Comparison of ENCODE assay signal across 7 cellular contexts in genomic region chr3:189022576-189023463, GRCh38.
DNase-seq lines count a peak whose midpoint lies in the region; ATAC-seq and TF ChIP-seq lines count a peak whose summit lies in the region.
"Not testable (repeated sequence)": the region's sequence is repeated elsewhere in the genome, so short reads cannot be mapped to it uniquely, and the experiment has no call there.

No MANE protein-coding gene starts in this region.

- not testable (repeated sequence) for H3K9me3 ChIP-seq in HUES64 (ENCODE audit: insufficient read depth, low read depth, low read length)

- not testable (repeated sequence) for H3K4me1 ChIP-seq in HUES64 (ENCODE audit: insufficient read depth, low read length)

- H3K9ac ChIP-seq in HUES64 (ENCODE audit: low read depth, low read length): peak overlapping the region; percentile 58; the same call in 1 of the 2 replicates

- H3K4me3 ChIP-seq in HUES64 (ENCODE audit: low read length): peak overlapping the region; percentile 40; the same call in 1 of the 2 replicates

- not testable (repeated sequence) for H3K36me3 ChIP-seq in HUES64 (ENCODE audit: insufficient read depth, low read length)

- not testable (repeated sequence) for H3K9me3 Mint-ChIP-seq in chondrocyte (ENCODE audit: low read depth); osteocyte (ENCODE audit: unreplicated experiment)

- TF ChIP-seq CTCF in chondrocyte (IDR thresholded peaks at IDR 0.05); osteocyte (IDR thresholded peaks at IDR 0.05): not testable (repeated sequence)

- not testable (repeated sequence) for H3K4me1 Mint-ChIP-seq in chondrocyte (ENCODE audit: low read depth); osteocyte (ENCODE audit: unreplicated experiment)

- DNase-seq in DMS53 (lab: John Stamatoyannopoulos, UW) (peak; percentile 81), NCI-H748 (lab: John Stamatoyannopoulos, UW; ENCODE audit: unreplicated experiment) (peak; percentile 48), islet precursor cell (peak; percentile 59)
- DNase-seq in chondrocyte (ENCODE audit: low spot score); osteocyte (ENCODE audit: extremely low spot score, unreplicated experiment): not testable (repeated sequence)

- H3K27me3 ChIP-seq in HUES64 (ENCODE audit: insufficient read depth, low read length): not testable (repeated sequence)

- H3K4me3 Mint-ChIP-seq in chondrocyte (ENCODE audit: unreplicated experiment) (peak overlapping the region; percentile 66), osteocyte (ENCODE audit: unreplicated experiment) (peak overlapping the region; percentile 73)

- not testable (repeated sequence) for H3K27ac ChIP-seq in HUES64 (ENCODE audit: low read depth, low read length)

- WGBS in HUES64: 63% methylated on average over 37 of the region's 39 CpGs

- not testable (repeated sequence) for H3K36me3 Mint-ChIP-seq in chondrocyte (ENCODE audit: low read depth); osteocyte (ENCODE audit: unreplicated experiment)

- ATAC-seq in SK-N-SH treated with all-trans-retinoic acid at 6 μM for 48 hours: peak; percentile 80

- H3K27me3 Mint-ChIP-seq in chondrocyte (ENCODE audit: low read depth); osteocyte (ENCODE audit: unreplicated experiment): not testable (repeated sequence)

- H3K27ac Mint-ChIP-seq in chondrocyte (ENCODE audit: unreplicated experiment): not testable (repeated sequence)
- peak overlapping the region; percentile 71 for H3K27ac Mint-ChIP-seq in osteocyte (ENCODE audit: unreplicated experiment)
